ENCODE assay signal across 13 cellular contexts in the genomic region with DNA sequence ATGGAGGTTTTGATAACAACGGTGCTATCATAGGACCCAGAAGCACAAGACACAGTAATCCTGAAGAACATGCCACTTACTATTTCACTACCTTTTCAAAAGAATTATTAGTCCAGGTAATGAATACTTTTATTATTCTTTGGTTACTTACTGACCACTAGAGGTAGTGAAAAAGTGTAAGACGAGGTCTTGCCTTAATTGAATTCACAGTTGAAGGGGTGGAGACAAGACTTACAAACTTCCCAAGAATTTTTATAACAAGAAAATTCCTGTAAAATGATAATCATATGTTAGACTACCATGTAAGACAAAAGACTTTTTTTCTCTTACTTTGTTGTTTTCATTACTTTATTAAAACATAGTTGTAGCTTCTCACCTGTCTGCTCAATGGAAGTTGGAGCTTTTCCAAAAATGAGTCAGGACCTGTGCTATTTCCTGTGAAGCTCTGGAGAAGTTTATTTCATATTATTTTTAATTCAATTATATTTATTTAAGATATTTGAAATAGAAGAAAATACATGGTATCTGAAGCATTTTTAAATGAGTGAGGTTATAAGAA.
"Had no signal": no experiment of that assay in that cellular context is flagged by ENCODE, and none has a peak within 500 bp of the region (broad histone marks: within the 10 kb centered on the region; RNA-seq: fewer than 3 reads in every experiment).

No MANE protein-coding gene starts in this region.

- H3K27ac ChIP-seq: gastroesophageal sphincter, neural progenitor cell, ovary, stomach, thoracic aorta, uterus had no signal

- ATAC-seq: gastroesophageal sphincter, T-helper 17 cell, WTC11 had no signal

- H3K4me3 ChIP-seq: gastroesophageal sphincter, neural progenitor cell, ovary, stomach, thoracic aorta, uterus had no signal

- H2AFZ ChIP-seq: neural progenitor cell had no signal

- H3K9me3 ChIP-seq: gastroesophageal sphincter, ovary, stomach, thoracic aorta, uterus had no signal

- H3K36me3 ChIP-seq: ovary had no signal

- H3K4me1 ChIP-seq: gastroesophageal sphincter, neural progenitor cell, stomach, uterus had no signal

- DNase-seq: activated CD4-positive, alpha-beta T cell treated with anti-CD3 and anti-CD28 coated beads, Interleukin-2, amount 10 ng/mL, durations not matched to agents 7 days and 5 days; activated T-cell treated with anti-CD3 and anti-CD28 coated beads, Interleukin-2, amount 50 U/mL, for 1 hour; midbrain; ovary; stimulated activated CD4-positive, alpha-beta T cell treated with anti-CD3 and anti-CD28 coated beads, Interleukin-15, amount 100 ng/mL, for 24 hours; stimulated activated CD4-positive, alpha-beta T cell treated with anti-CD3 and anti-CD28 coated beads, Interleukin-4, amount 100 ng/mL, for 4 hours; stomach; T-helper 17 cell; uterus had no signal

- H3K27me3 ChIP-seq: gastroesophageal sphincter, neural progenitor cell, ovary, stomach, uterus had no signal

- H3K4me2 ChIP-seq: neural progenitor cell had no signal

- H3K9ac ChIP-seq: neural progenitor cell had no signal
